20 cellular contexts compared by ENCODE assay signal in genomic region chr11:41868606-41869005, GRCh38.
DNase-seq lines count a peak whose midpoint lies in the region; ATAC-seq, FAIRE-seq and TF ChIP-seq lines count a peak whose summit lies in the region.
"Had no signal": no experiment of that assay in that cellular context is flagged by ENCODE, and none has a peak within 500 bp of the region (broad histone marks: within the 10 kb centered on the region; RNA-seq: fewer than 3 reads in every experiment).

No MANE protein-coding gene starts in this region.

- TF ChIP-seq POLR2A in ovary (IDR thresholded peaks at IDR 0.05), result no peak

- TF ChIP-seq EP300 in ovary (IDR thresholded peaks at IDR 0.05), result no peak

- H3K27ac ChIP-seq in RWPE1, result no peak overlapping the region
- H3K27ac ChIP-seq in ovary, result no peak overlapping the region
- H3K27ac ChIP-seq: GM23248 had no signal

- H3K9me3 ChIP-seq in ovary, result no peaks in the 10 kb centered on the region

- POLR2A ChIA-PET in RWPE1 (lab: Yijun Ruan, JAX; ENCODE audit: low non-redundant PET), result no interaction called here

- CTCF ChIA-PET in RWPE1 (lab: Yijun Ruan, JAX), result no interaction called here

- WGBS in ovary, 3 donors, result 81 to 86% (median 84%) methylated on average over 4 of the region's 4 CpGs

- no peak for ATAC-seq in HG03469 (IDR thresholded peaks at IDR 0.05; ENCODE audit: unreplicated experiment)
- no peak for ATAC-seq in GM18502 (IDR thresholded peaks at IDR 0.05; ENCODE audit: poor library complexity, unreplicated experiment)

- intact Hi-C loops in ovary (cut with DNase I), result no loop called here

- DNase-seq in M059J (ENCODE audit: low read depth), result peak; percentile 29
- DNase-seq in RWPE1 (ENCODE audit: low spot score), result peak; percentile 45
- DNase-seq in bronchial epithelial cell (ENCODE audit: low read depth), result peak; percentile 62
- DNase-seq in kidney tubule cell (ENCODE audit: low spot score), result peak; percentile 6
- no peak for DNase-seq in ovary
- DNase-seq: C1 segment of cervical spinal cord; Calu3; CD4-positive, alpha-beta memory T cell; COR-L47; DMS153; DND-41; GM23248; H7; HCEC 1CT had no signal

- H3K36me3 ChIP-seq in bronchial epithelial cell (ENCODE audit: control insufficient read depth, insufficient read depth, low read length) (no peaks in the 10 kb centered on the region), ovary (no peaks in the 10 kb centered on the region)

- TF ChIP-seq CTCF in RWPE1 (conservative IDR thresholded peaks at IDR 0.05; ENCODE audit: low read depth) (no peak), bronchial epithelial cell (IDR thresholded peaks at IDR 0.05; ENCODE audit: insufficient read depth, low read length, severe bottlenecking) (no peak), ovary (IDR thresholded peaks at IDR 0.05) (no peak)

- no peaks in the 10 kb centered on the region for H3K4me1 ChIP-seq in ovary (ENCODE audit: insufficient read depth)

- H3K4me3 ChIP-seq in bronchial epithelial cell (ENCODE audit: low read depth, low read length) (no peak overlapping the region), ovary (no peak overlapping the region)
- H3K4me3 ChIP-seq: GM23248 had no signal

- no peak for FAIRE-seq in bronchial epithelial cell (lab: Jason Lieb, UNC)
- FAIRE-seq: G401.6, GM12892, GM19239, H1 had no signal

- peaks cover 1% of the 10 kb centered on the region for H3K27me3 ChIP-seq in bronchial epithelial cell (ENCODE audit: control insufficient read depth, insufficient read depth, low read length)
- H3K27me3 ChIP-seq in ovary, result no peaks in the 10 kb centered on the region

Comparison
In these comparisons a context has a peak if more than half of its experiments do, and no peak if none do; other contexts are left out.
1. DNase-seq: peak in M059J (single experiment), RWPE1 (single experiment), bronchial epithelial cell (single experiment) and kidney tubule cell (single experiment); none in ovary (0 of 5).